17 cellular contexts compared by ENCODE assay signal in genomic region chr1:25494952-25495351, GRCh38. TPM values are rescaled to one million over a fixed set of nuclear protein-coding genes. Genes with fewer than 3 reads are reported as not detected.
DNase-seq lines count a peak whose midpoint lies in the region; ATAC-seq and TF ChIP-seq lines count a peak whose summit lies in the region.
"Had no signal": no experiment of that assay in that cellular context is flagged by ENCODE, and none has a peak within 500 bp of the region (broad histone marks: within the 10 kb centered on the region; RNA-seq: fewer than 3 reads in every experiment).

No MANE protein-coding gene starts in this region.

- H3K36me3 Mint-ChIP-seq in activated naive CD4-positive, alpha-beta T cell treated with anti-CD3 and anti-CD28 coated beads, Interleukin-2, amount 50 U/mL, for 72 hours, result peaks cover 0 to 7% of the 10 kb centered on the region in 2 donors
- peaks cover 14% of the 10 kb centered on the region for H3K36me3 Mint-ChIP-seq in activated naive CD4-positive, alpha-beta T cell treated with anti-CD3 and anti-CD28 coated beads for 36 hours (ENCODE audit: low read depth)
- H3K36me3 Mint-ChIP-seq in activated T-helper 17 cell treated with anti-CD3 and anti-CD28 coated beads, Interleukin-2, amount 50 U/mL, for 72 hours (ENCODE audit: low read depth), result peaks cover 90% of the 10 kb centered on the region
- H3K36me3 Mint-ChIP-seq in nephron progenitor cell (ENCODE audit: low read depth) (peaks cover 64% of the 10 kb centered on the region), type B pancreatic cell (peaks cover 32% of the 10 kb centered on the region)

- H3K27me3 Mint-ChIP-seq in activated naive CD4-positive, alpha-beta T cell treated with anti-CD3 and anti-CD28 coated beads for 36 hours (ENCODE audit: low read depth), result no peaks in the 10 kb centered on the region
- H3K27me3 Mint-ChIP-seq in activated T-helper 17 cell treated with anti-CD3 and anti-CD28 coated beads, Interleukin-2, amount 50 U/mL, for 72 hours, result no peaks in the 10 kb centered on the region
- H3K27me3 Mint-ChIP-seq in nephron progenitor cell (ENCODE audit: low read depth, poor library complexity), result no peaks in the 10 kb centered on the region
- no peaks in the 10 kb centered on the region for H3K27me3 Mint-ChIP-seq in type B pancreatic cell
- H3K27me3 Mint-ChIP-seq: CD8-positive, alpha-beta memory T cell had no signal

- TF ChIP-seq CTCF in nephron progenitor cell (IDR thresholded peaks at IDR 0.05), result no peak
- TF ChIP-seq CTCF in type B pancreatic cell (conservative IDR thresholded peaks at IDR 0.05), result no peak

- no peaks in the 10 kb centered on the region for H3K9me3 Mint-ChIP-seq in activated naive CD4-positive, alpha-beta T cell treated with anti-CD3 and anti-CD28 coated beads, Interleukin-2, amount 50 U/mL, for 72 hours
- no peaks in the 10 kb centered on the region for H3K9me3 Mint-ChIP-seq in activated naive CD4-positive, alpha-beta T cell treated with anti-CD3 and anti-CD28 coated beads for 36 hours
- H3K9me3 Mint-ChIP-seq in activated T-helper 17 cell treated with anti-CD3 and anti-CD28 coated beads, Interleukin-2, amount 50 U/mL, for 72 hours, result no peaks in the 10 kb centered on the region
- H3K9me3 Mint-ChIP-seq in nephron progenitor cell, result no peaks in the 10 kb centered on the region
- no peaks in the 10 kb centered on the region for H3K9me3 Mint-ChIP-seq in type B pancreatic cell
- H3K9me3 Mint-ChIP-seq: CD8-positive, alpha-beta memory T cell had no signal

- intact Hi-C loops in activated naive CD4-positive, alpha-beta T cell treated with anti-CD3 and anti-CD28 coated beads for 36 hours (cut with micrococcal nuclease), result no loop called here

- no peak overlapping the region for H3K4me3 Mint-ChIP-seq in activated naive CD4-positive, alpha-beta T cell treated with anti-CD3 and anti-CD28 coated beads for 36 hours
- H3K4me3 Mint-ChIP-seq in activated T-helper 17 cell treated with anti-CD3 and anti-CD28 coated beads, Interleukin-2, amount 50 U/mL, for 72 hours, result no peak overlapping the region
- H3K4me3 Mint-ChIP-seq in nephron progenitor cell (no peak overlapping the region), type B pancreatic cell (no peak overlapping the region)
- H3K4me3 Mint-ChIP-seq: CD8-positive, alpha-beta memory T cell had no signal

- CTCF ChIA-PET in activated naive CD4-positive, alpha-beta T cell treated with anti-CD3 and anti-CD28 coated beads for 36 hours (lab: Charles Lee), result interaction anchor here (0.5 to 1.5 kb wide), 2 partner anchors 37 to 503 kb away, joined by 3 read pairs; partner anchors contain the start of gene PAFAH2

- peak overlapping the region; percentile 18 to 35 for H3K27ac Mint-ChIP-seq in activated naive CD4-positive, alpha-beta T cell treated with anti-CD3 and anti-CD28 coated beads, Interleukin-2, amount 50 U/mL, for 72 hours
- H3K27ac Mint-ChIP-seq in activated naive CD4-positive, alpha-beta T cell treated with anti-CD3 and anti-CD28 coated beads for 36 hours, result no peak overlapping the region
- peak overlapping the region; percentile 75 for H3K27ac Mint-ChIP-seq in activated T-helper 17 cell treated with anti-CD3 and anti-CD28 coated beads, Interleukin-2, amount 50 U/mL, for 72 hours
- H3K27ac Mint-ChIP-seq in nephron progenitor cell (peak overlapping the region; percentile 18), type B pancreatic cell (no peak overlapping the region)

- DNase-seq in activated naive CD4-positive, alpha-beta T cell treated with anti-CD3 and anti-CD28 coated beads, Interleukin-2, amount 50 U/mL, for 72 hours (ENCODE audit: low spot score in 2 of 2), result no peak
- DNase-seq in activated naive CD4-positive, alpha-beta T cell treated with anti-CD3 and anti-CD28 coated beads for 36 hours, result no peak
- DNase-seq in nephron progenitor cell (no peak), type B pancreatic cell (ENCODE audit: extremely low spot score, unreplicated experiment) (peak; percentile 13), NCI-H2081 (lab: John Stamatoyannopoulos, UW) (no peak)
- DNase-seq: BE2C; CD8-positive, alpha-beta memory T cell; NCI-H1417 treated with DMSO at 0.1 percent for 48 hours; NCI-H187 treated with DMSO at 0.1 percent for 48 hours; NCI-H226; NCI-H526; PC-3; RPMI8226; SHP77 treated with DMSO at 0.1 percent for 48 hours had no signal

- H3K4me1 Mint-ChIP-seq in activated naive CD4-positive, alpha-beta T cell treated with anti-CD3 and anti-CD28 coated beads for 36 hours (ENCODE audit: low read depth), result no peaks in the 10 kb centered on the region
- peaks cover 12% of the 10 kb centered on the region for H3K4me1 Mint-ChIP-seq in activated T-helper 17 cell treated with anti-CD3 and anti-CD28 coated beads, Interleukin-2, amount 50 U/mL, for 72 hours
- H3K4me1 Mint-ChIP-seq in nephron progenitor cell (peaks cover 24% of the 10 kb centered on the region), type B pancreatic cell (ENCODE audit: unreplicated experiment) (no peaks in the 10 kb centered on the region)

- no peak for ATAC-seq in activated naive CD4-positive, alpha-beta T cell treated with anti-CD3 and anti-CD28 coated beads, Interleukin-2, amount 50 U/mL, for 72 hours
- ATAC-seq in activated T-helper 17 cell treated with anti-CD3 and anti-CD28 coated beads, Interleukin-2, amount 50 U/mL, for 72 hours (replicated peaks), result no peak
- ATAC-seq in GM19467 (IDR thresholded peaks at IDR 0.05; ENCODE audit: unreplicated experiment), result no peak
- ATAC-seq in GM21529 (IDR thresholded peaks at IDR 0.05; ENCODE audit: unreplicated experiment), result no peak
- ATAC-seq: PC-3 had no signal

RNA-seq across cellular contexts. Expression of gene LDLRAP1, which starts 48.5 kb away (rescaled TPM):
- 10 to 100 TPM; 17.2 to 29.2 TPM for total RNA-seq in activated naive CD4-positive, alpha-beta T cell treated with anti-CD3 and anti-CD28 coated beads, Interleukin-2, amount 50 U/mL, for 72 hours
- 10 to 100 TPM; 19.1 to 19.7 TPM for total RNA-seq in activated naive CD4-positive, alpha-beta T cell treated with anti-CD3 and anti-CD28 coated beads for 36 hours
- total RNA-seq in activated T-helper 17 cell treated with anti-CD3 and anti-CD28 coated beads, Interleukin-2, amount 50 U/mL, for 72 hours, result 10 to 100 TPM in 1 of 2 donors, 1 to 10 TPM in 1; 6.7 to 10.3 TPM
- total RNA-seq in type B pancreatic cell (ENCODE audit: low replicate concordance), result 20.7 and 21.3 TPM in 2 replicates

Comparison
In these comparisons a context has a peak if more than half of its experiments do, and no peak if none do; other contexts are left out.
1. H3K27ac Mint-ChIP-seq: peak in activated naive CD4-positive, alpha-beta T cell treated with anti-CD3 and anti-CD28 coated beads, Interleukin-2, amount 50 U/mL, for 72 hours (2 of 2), activated T-helper 17 cell treated with anti-CD3 and anti-CD28 coated beads, Interleukin-2, amount 50 U/mL, for 72 hours (single experiment) and nephron progenitor cell (single experiment); none in activated naive CD4-positive, alpha-beta T cell treated with anti-CD3 and anti-CD28 coated beads for 36 hours (single experiment) and type B pancreatic cell (single experiment).